In genomic region chr2:32948266-32948665, GRCh38 we compare ENCODE assay signal across 2 cellular contexts.
TF ChIP-seq lines count a peak whose summit lies in the region.

No MANE protein-coding gene starts in this region.

TF ChIP-seq in H1, 55 proteins besides CTCF, POLR2A, EP300 and RAD21 (continued from another document):
- TF ChIP-seq BCL11A (IDR thresholded peaks at IDR 0.05; ENCODE audit: low read depth in 2 of 2, low read length in 2 of 2), result no peak

TF ChIP-seq in neural cell, 6 proteins besides CTCF, POLR2A, EP300 and RAD21 (continued from another document):
- TF ChIP-seq REST (IDR thresholded peaks at IDR 0.05; ENCODE audit: borderline replicate concordance), result no peak
- TF ChIP-seq POLR2AphosphoS5 (IDR thresholded peaks at IDR 0.05), result no peak
- no peak for TF ChIP-seq EZH2 (IDR thresholded peaks at IDR 0.05; ENCODE audit: borderline replicate concordance, insufficient read depth, low read length, poor library complexity, severe bottlenecking)
- TF ChIP-seq SMC3 (conservative IDR thresholded peaks at IDR 0.05; ENCODE audit: poor library complexity), result no peak
- TF ChIP-seq MXI1 (conservative IDR thresholded peaks at IDR 0.05; ENCODE audit: poor library complexity, severe bottlenecking), result no peak
